Comparison of ENCODE assay signal across 18 cellular contexts in the genomic region with DNA sequence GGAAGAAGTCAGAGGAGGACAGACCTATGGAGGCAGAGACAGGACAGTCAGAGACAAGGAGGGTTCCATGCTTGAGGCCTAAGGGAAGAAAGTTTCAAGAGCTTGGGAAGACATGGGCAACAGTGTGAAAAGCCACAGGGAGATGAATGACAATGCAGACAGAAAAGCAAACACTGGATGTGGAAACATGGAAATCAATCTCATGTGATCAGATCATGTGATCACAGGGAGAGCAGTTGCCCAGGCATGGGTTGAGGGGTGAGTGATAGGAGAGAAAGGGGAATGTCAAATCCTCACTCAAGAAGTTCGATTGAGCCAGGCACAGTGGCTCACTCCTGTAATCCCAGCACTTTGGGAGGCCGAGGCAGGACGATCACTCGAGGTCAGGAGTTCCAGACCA. TPM values are rescaled to one million over a fixed set of nuclear protein-coding genes. Genes with fewer than 3 reads are reported as not detected.
"Had no signal": no experiment of that assay in that cellular context is flagged by ENCODE, and none has a peak within 500 bp of the region (broad histone marks: within the 10 kb centered on the region; RNA-seq: fewer than 3 reads in every experiment).

No MANE protein-coding gene starts in this region.

- H3K9me3 Mint-ChIP-seq: activated CD4-positive, alpha-beta memory T cell treated with anti-CD3 and anti-CD28 coated beads for 36 hours; activated naive CD8-positive, alpha-beta T cell treated with anti-CD3 and anti-CD28 coated beads for 36 hours; activated T-helper 17 cell treated with anti-CD3 and anti-CD28 coated beads, Interleukin-2, amount 50 U/mL, for 72 hours; effector memory CD8-positive, alpha-beta T cell; natural killer cell; stimulated activated effector memory CD8-positive, alpha-beta T cell treated with anti-CD3 and anti-CD28 coated beads, Interleukin-12 subunit alpha, Interleukin-12 subunit beta, amount 100 ng/mL, for 72 hours had no signal

- H3K4me3 Mint-ChIP-seq: activated CD4-positive, alpha-beta memory T cell treated with anti-CD3 and anti-CD28 coated beads for 36 hours; activated CD4-positive, alpha-beta T cell treated with anti-CD3 and anti-CD28 coated beads for 36 hours; activated CD8-positive, alpha-beta memory T cell treated with anti-CD3 and anti-CD28 coated beads, Interleukin-2, amount 10 ng/mL, durations not matched to agents 7 days and 5 days; activated naive CD8-positive, alpha-beta T cell treated with anti-CD3 and anti-CD28 coated beads for 36 hours; activated T-helper 17 cell treated with anti-CD3 and anti-CD28 coated beads, Interleukin-2, amount 50 U/mL, for 72 hours; effector memory CD8-positive, alpha-beta T cell; natural killer cell; stimulated activated effector memory CD8-positive, alpha-beta T cell treated with anti-CD3 and anti-CD28 coated beads, Interleukin-12 subunit alpha, Interleukin-12 subunit beta, amount 100 ng/mL, for 72 hours had no signal

- H3K4me2 ChIP-seq: smooth muscle cell had no signal

- ATAC-seq: activated CD4-positive, alpha-beta T cell treated with anti-CD3 and anti-CD28 coated beads for 36 hours; activated CD8-positive, alpha-beta memory T cell treated with anti-CD3 and anti-CD28 coated beads, Interleukin-2, amount 10 ng/mL, durations not matched to agents 7 days and 5 days; activated T-helper 17 cell treated with anti-CD3 and anti-CD28 coated beads, Interleukin-2, amount 50 U/mL, for 72 hours; effector memory CD8-positive, alpha-beta T cell; natural killer cell; sciatic nerve; stimulated activated effector memory CD8-positive, alpha-beta T cell treated with anti-CD3 and anti-CD28 coated beads, Interleukin-12 subunit alpha, Interleukin-12 subunit beta, amount 100 ng/mL, for 72 hours had no signal

- H3K9me3 ChIP-seq: thoracic aorta had no signal

- H3K27me3 Mint-ChIP-seq: effector memory CD8-positive, alpha-beta T cell had no signal

- H3K27ac Mint-ChIP-seq: activated CD4-positive, alpha-beta memory T cell treated with anti-CD3 and anti-CD28 coated beads for 36 hours; activated CD4-positive, alpha-beta T cell treated with anti-CD3 and anti-CD28 coated beads for 36 hours; activated CD8-positive, alpha-beta memory T cell treated with anti-CD3 and anti-CD28 coated beads, Interleukin-2, amount 10 ng/mL, durations not matched to agents 7 days and 5 days; activated naive CD8-positive, alpha-beta T cell treated with anti-CD3 and anti-CD28 coated beads for 36 hours; activated T-helper 17 cell treated with anti-CD3 and anti-CD28 coated beads, Interleukin-2, amount 50 U/mL, for 72 hours; natural killer cell; stimulated activated effector memory CD8-positive, alpha-beta T cell treated with anti-CD3 and anti-CD28 coated beads, Interleukin-12 subunit alpha, Interleukin-12 subunit beta, amount 100 ng/mL, for 72 hours had no signal

- H3K27ac ChIP-seq: cardiac muscle cell, thoracic aorta had no signal

- H3K27me3 ChIP-seq: cardiac muscle cell had no signal

- H3K36me3 Mint-ChIP-seq: activated CD4-positive, alpha-beta memory T cell treated with anti-CD3 and anti-CD28 coated beads for 36 hours; activated CD8-positive, alpha-beta memory T cell treated with anti-CD3 and anti-CD28 coated beads, Interleukin-2, amount 10 ng/mL, durations not matched to agents 7 days and 5 days; activated naive CD8-positive, alpha-beta T cell treated with anti-CD3 and anti-CD28 coated beads for 36 hours; natural killer cell; stimulated activated effector memory CD8-positive, alpha-beta T cell treated with anti-CD3 and anti-CD28 coated beads, Interleukin-12 subunit alpha, Interleukin-12 subunit beta, amount 100 ng/mL, for 72 hours had no signal

- H3K4me1 Mint-ChIP-seq: activated CD4-positive, alpha-beta T cell treated with anti-CD3 and anti-CD28 coated beads for 36 hours; activated naive CD8-positive, alpha-beta T cell treated with anti-CD3 and anti-CD28 coated beads for 36 hours; activated T-helper 17 cell treated with anti-CD3 and anti-CD28 coated beads, Interleukin-2, amount 50 U/mL, for 72 hours had no signal

- FAIRE-seq: TTC549 had no signal

- H3K36me3 ChIP-seq: cardiac muscle cell, thoracic aorta had no signal

- H3K4me3 ChIP-seq: cardiac muscle cell, smooth muscle cell, thoracic aorta had no signal

- DNase-seq: activated CD4-positive, alpha-beta memory T cell treated with anti-CD3 and anti-CD28 coated beads for 36 hours; activated CD4-positive, alpha-beta T cell treated with anti-CD3 and anti-CD28 coated beads for 36 hours; activated CD8-positive, alpha-beta memory T cell treated with anti-CD3 and anti-CD28 coated beads, Interleukin-2, amount 10 ng/mL, durations not matched to agents 7 days and 5 days; activated naive CD4-positive, alpha-beta T cell; activated naive CD8-positive, alpha-beta T cell treated with anti-CD3 and anti-CD28 coated beads for 36 hours; amniotic stem cell; effector memory CD8-positive, alpha-beta T cell; natural killer cell; nucleus accumbens; stimulated activated CD4-positive, alpha-beta T cell treated with anti-CD3 and anti-CD28 coated beads, Interleukin-4, amount 100 ng/mL, for 24 hours; T-helper 2 cell had no signal

RNA-seq across cellular contexts. Expression of a gene that starts 17.2 kb away (rescaled TPM):
- polyA plus RNA-seq: cardiac muscle cell had no signal
